In the genomic region with DNA sequence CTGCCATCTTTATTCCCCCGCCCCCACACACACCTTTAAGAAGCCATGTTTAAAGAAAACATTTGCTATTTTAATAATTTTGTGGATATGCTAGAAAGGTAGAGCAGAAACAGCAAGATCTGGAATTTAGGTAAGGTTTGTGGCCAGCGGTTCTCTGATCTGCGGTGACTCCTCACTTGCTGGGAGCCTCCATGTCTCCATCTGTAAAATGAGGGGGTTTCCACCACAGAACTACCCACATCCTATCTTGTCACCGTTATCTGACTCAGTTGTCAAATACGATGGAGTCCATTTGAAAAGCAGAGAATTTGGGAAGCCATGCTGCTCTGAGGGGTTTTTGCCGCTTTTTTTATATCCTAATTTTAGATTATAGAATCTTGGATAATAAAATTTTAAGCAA, we compare ENCODE assay signal across 2 cellular contexts.
TF ChIP-seq lines count a peak whose summit lies in the region.

No MANE protein-coding gene starts in this region.

TF ChIP-seq in IMR-90, 13 proteins besides CTCF, POLR2A, EP300 and RAD21:
- TF ChIP-seq, protein P1, sequence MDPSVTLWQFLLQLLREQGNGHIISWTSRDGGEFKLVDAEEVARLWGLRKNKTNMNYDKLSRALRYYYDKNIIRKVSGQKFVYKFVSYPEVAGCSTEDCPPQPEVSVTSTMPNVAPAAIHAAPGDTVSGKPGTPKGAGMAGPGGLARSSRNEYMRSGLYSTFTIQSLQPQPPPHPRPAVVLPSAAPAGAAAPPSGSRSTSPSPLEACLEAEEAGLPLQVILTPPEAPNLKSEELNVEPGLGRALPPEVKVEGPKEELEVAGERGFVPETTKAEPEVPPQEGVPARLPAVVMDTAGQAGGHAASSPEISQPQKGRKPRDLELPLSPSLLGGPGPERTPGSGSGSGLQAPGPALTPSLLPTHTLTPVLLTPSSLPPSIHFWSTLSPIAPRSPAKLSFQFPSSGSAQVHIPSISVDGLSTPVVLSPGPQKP (IDR thresholded peaks at IDR 0.05; ENCODE audit: borderline replicate concordance, low read depth, low read length): no peak
- no peak for TF ChIP-seq MXI1 (IDR thresholded peaks at IDR 0.05; ENCODE audit: borderline replicate concordance, low read depth, low read length)
- no peak for TF ChIP-seq RFX5 (IDR thresholded peaks at IDR 0.05; ENCODE audit: low read depth, low read length)
- TF ChIP-seq CHD1 (IDR thresholded peaks at IDR 0.05; ENCODE audit: low read depth, low read length): no peak
- TF ChIP-seq SMC3 (IDR thresholded peaks at IDR 0.05; ENCODE audit: low read depth, low read length): no peak
- no peak for TF ChIP-seq FOS (IDR thresholded peaks at IDR 0.05; ENCODE audit: low read depth, low read length)
- TF ChIP-seq BHLHE40 (IDR thresholded peaks at IDR 0.05; ENCODE audit: low read depth, low read length): no peak
- no peak for TF ChIP-seq MAFK (IDR thresholded peaks at IDR 0.05; ENCODE audit: low read depth, low read length)
- TF ChIP-seq NFE2L2 (IDR thresholded peaks at IDR 0.05; ENCODE audit: low read depth, low read length): no peak
- TF ChIP-seq, protein P2, sequence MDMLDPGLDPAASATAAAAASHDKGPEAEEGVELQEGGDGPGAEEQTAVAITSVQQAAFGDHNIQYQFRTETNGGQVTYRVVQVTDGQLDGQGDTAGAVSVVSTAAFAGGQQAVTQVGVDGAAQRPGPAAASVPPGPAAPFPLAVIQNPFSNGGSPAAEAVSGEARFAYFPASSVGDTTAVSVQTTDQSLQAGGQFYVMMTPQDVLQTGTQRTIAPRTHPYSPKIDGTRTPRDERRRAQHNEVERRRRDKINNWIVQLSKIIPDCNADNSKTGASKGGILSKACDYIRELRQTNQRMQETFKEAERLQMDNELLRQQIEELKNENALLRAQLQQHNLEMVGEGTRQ (IDR thresholded peaks at IDR 0.05; ENCODE audit: low read depth, low read length): no peak
- no peak for TF ChIP-seq MAZ (IDR thresholded peaks at IDR 0.05; ENCODE audit: borderline replicate concordance, low read depth, low read length)
- TF ChIP-seq RCOR1 (IDR thresholded peaks at IDR 0.05; ENCODE audit: insufficient replicate concordance, low read length): no peak
- no peak for TF ChIP-seq CEBPB (IDR thresholded peaks at IDR 0.05; ENCODE audit: low read depth, low read length)

TF ChIP-seq in endothelial cell of umbilical vein, 7 proteins besides CTCF, POLR2A, EP300 and RAD21:
- TF ChIP-seq EZH2 (IDR thresholded peaks at IDR 0.05; ENCODE audit: borderline replicate concordance, low read depth, low read length, severe bottlenecking): no peak
- TF ChIP-seq FOS (IDR thresholded peaks at IDR 0.05; ENCODE audit: borderline replicate concordance, insufficient read depth, low read length): no peak
- no peak for TF ChIP-seq MYC (IDR thresholded peaks at IDR 0.05; ENCODE audit: low read depth, low read length)
- TF ChIP-seq, protein P3, sequence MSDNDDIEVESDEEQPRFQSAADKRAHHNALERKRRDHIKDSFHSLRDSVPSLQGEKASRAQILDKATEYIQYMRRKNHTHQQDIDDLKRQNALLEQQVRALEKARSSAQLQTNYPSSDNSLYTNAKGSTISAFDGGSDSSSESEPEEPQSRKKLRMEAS (IDR thresholded peaks at IDR 0.05; ENCODE audit: insufficient read depth, insufficient read length): no peak
- TF ChIP-seq JUN (IDR thresholded peaks at IDR 0.05; ENCODE audit: borderline replicate concordance, insufficient read depth, insufficient read length, low read depth): no peak
- TF ChIP-seq POLR2AphosphoS5 (IDR thresholded peaks at IDR 0.05; ENCODE audit: insufficient read depth, low read depth, low read length): no peak
- no peak for TF ChIP-seq GATA2 (IDR thresholded peaks at IDR 0.05; ENCODE audit: insufficient read depth, insufficient read length, low read depth, low read length)
